In the genomic region with DNA sequence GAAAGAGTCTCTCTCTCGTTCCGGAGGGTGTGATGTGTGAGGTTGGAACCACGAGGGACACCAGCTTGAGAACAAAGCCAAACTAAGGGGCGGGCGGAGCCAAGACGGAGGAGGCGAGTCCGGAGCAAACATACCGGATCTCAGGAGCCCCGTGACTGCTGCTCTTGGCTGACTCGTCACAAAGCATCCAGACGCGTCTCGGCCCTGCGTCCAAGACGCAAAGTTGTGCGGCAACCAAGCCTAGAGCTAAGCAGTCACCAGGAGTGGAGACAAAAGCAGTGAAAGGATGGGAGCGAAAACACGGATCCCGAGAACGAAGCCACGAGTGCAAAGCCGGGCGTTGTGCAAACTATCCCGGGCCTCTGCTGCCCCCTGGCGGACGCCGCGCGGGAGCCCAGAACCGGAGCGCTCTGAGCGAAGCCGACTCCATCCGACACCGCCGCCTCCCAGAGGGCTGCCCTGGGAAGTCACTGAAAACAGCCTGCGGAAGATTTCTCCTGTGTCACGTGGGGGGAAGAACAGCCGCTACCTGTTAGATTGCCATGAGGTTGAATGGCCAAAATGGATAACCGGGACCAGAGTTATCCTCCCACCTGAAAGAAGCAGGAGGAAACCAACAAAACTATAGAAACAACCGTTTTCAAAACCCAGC, we compare ENCODE assay signal across 1 cellular context.
TF ChIP-seq lines count a peak whose summit lies in the region.

No MANE protein-coding gene starts in this region.

TF ChIP-seq in HEK293, 187 proteins besides CTCF, POLR2A, EP300 and RAD21 (continued from another document and continues in another):
- TF ChIP-seq, protein P1, sequence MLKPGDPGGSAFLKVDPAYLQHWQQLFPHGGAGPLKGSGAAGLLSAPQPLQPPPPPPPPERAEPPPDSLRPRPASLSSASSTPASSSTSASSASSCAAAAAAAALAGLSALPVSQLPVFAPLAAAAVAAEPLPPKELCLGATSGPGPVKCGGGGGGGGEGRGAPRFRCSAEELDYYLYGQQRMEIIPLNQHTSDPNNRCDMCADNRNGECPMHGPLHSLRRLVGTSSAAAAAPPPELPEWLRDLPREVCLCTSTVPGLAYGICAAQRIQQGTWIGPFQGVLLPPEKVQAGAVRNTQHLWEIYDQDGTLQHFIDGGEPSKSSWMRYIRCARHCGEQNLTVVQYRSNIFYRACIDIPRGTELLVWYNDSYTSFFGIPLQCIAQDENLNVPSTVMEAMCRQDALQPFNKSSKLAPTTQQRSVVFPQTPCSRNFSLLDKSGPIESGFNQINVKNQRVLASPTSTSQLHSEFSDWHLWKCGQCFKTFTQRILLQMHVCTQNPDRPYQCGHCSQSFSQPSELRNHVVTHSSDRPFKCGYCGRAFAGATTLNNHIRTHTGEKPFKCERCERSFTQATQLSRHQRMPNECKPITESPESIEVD (tag by site-specific recombination; IDR thresholded peaks at IDR 0.05) = no peak
- TF ChIP-seq ZSCAN16 (tag by site-specific recombination; IDR thresholded peaks at IDR 0.05) (no peak), ZNF266 (tag by site-specific recombination; IDR thresholded peaks at IDR 0.05; ENCODE audit: low read depth) (no peak), KLF10 (tag by site-specific recombination; IDR thresholded peaks at IDR 0.05) (no peak), ZNF335 (tag by site-specific recombination; conservative IDR thresholded peaks at IDR 0.05) (peak; percentile 35; the same call in 1 of the 2 replicates), SP7 (tag by site-specific recombination; IDR thresholded peaks at IDR 0.05) (peak; percentile 66), ZNF596 (tag by site-specific recombination; IDR thresholded peaks at IDR 0.05) (no peak), ZXDB (tag by site-specific recombination; IDR thresholded peaks at IDR 0.05) (peak; percentile 35; the same call in 1 of the 2 replicates), SP3 (tag by site-specific recombination; IDR thresholded peaks at IDR 0.05) (no peak; the same call in none of the 2 replicates), ZNF23 (tag by site-specific recombination; IDR thresholded peaks at IDR 0.05; ENCODE audit: borderline replicate concordance) (no peak), GLIS2 (tag by site-specific recombination; IDR thresholded peaks at IDR 0.05) (no peak), ZNF140 (tag by site-specific recombination; IDR thresholded peaks at IDR 0.05) (no peak), ZNF785 (tag by site-specific recombination; IDR thresholded peaks at IDR 0.05) (no peak), ZNF350 (tag by site-specific recombination; IDR thresholded peaks at IDR 0.05) (no peak), ZNF223 (tag by site-specific recombination; IDR thresholded peaks at IDR 0.05) (no peak), ZNF660 (tag by site-specific recombination; IDR thresholded peaks at IDR 0.05) (peak; percentile 88), ZNF707 (tag by site-specific recombination; IDR thresholded peaks at IDR 0.05) (no peak), ZNF175 (tag by site-specific recombination; IDR thresholded peaks at IDR 0.05) (no peak), ZIC2 (tag by site-specific recombination; IDR thresholded peaks at IDR 0.05) (0 out of 2 replicates have a peak, but pooled peaks have one; percentile 15), BCL11B (tag by site-specific recombination; IDR thresholded peaks at IDR 0.05; ENCODE audit: low read depth) (no peak), ZNF214 (tag by site-specific recombination; IDR thresholded peaks at IDR 0.05; ENCODE audit: borderline replicate concordance) (no peak), ZNF248 (tag by site-specific recombination; IDR thresholded peaks at IDR 0.05) (no peak), ZNF341 (tag by site-specific recombination; IDR thresholded peaks at IDR 0.05; ENCODE audit: low read depth) (peak; percentile 76), ZBTB8A (tag by site-specific recombination; IDR thresholded peaks at IDR 0.05) (peak; percentile 69), WT1 (tag by site-specific recombination; IDR thresholded peaks at IDR 0.05) (no peak), ZNF354C (tag by site-specific recombination; IDR thresholded peaks at IDR 0.05; ENCODE audit: borderline replicate concordance, low read depth) (no peak), ZNF843 (tag by site-specific recombination; IDR thresholded peaks at IDR 0.05) (no peak), ZNF558 (tag by site-specific recombination; IDR thresholded peaks at IDR 0.05) (no peak), ZNF555 (tag by site-specific recombination; conservative IDR thresholded peaks at IDR 0.05) (no peak), ZNF416 (tag by site-specific recombination; IDR thresholded peaks at IDR 0.05) (no peak), ZNF792 (tag by site-specific recombination; IDR thresholded peaks at IDR 0.05) (no peak), ZNF48 (tag by site-specific recombination; IDR thresholded peaks at IDR 0.05) (no peak), ZNF121 (tag by site-specific recombination; IDR thresholded peaks at IDR 0.05) (no peak)
- TF ChIP-seq, protein P2, sequence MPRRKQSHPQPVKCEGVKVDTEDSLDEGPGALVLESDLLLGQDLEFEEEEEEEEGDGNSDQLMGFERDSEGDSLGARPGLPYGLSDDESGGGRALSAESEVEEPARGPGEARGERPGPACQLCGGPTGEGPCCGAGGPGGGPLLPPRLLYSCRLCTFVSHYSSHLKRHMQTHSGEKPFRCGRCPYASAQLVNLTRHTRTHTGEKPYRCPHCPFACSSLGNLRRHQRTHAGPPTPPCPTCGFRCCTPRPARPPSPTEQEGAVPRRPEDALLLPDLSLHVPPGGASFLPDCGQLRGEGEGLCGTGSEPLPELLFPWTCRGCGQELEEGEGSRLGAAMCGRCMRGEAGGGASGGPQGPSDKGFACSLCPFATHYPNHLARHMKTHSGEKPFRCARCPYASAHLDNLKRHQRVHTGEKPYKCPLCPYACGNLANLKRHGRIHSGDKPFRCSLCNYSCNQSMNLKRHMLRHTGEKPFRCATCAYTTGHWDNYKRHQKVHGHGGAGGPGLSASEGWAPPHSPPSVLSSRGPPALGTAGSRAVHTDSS (tag by site-specific recombination; IDR thresholded peaks at IDR 0.05) = no peak
- TF ChIP-seq, protein P3, sequence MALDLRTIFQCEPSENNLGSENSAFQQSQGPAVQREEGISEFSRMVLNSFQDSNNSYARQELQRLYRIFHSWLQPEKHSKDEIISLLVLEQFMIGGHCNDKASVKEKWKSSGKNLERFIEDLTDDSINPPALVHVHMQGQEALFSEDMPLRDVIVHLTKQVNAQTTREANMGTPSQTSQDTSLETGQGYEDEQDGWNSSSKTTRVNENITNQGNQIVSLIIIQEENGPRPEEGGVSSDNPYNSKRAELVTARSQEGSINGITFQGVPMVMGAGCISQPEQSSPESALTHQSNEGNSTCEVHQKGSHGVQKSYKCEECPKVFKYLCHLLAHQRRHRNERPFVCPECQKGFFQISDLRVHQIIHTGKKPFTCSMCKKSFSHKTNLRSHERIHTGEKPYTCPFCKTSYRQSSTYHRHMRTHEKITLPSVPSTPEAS (tag by site-specific recombination; IDR thresholded peaks at IDR 0.05) = no peak
- TF ChIP-seq, protein P4, sequence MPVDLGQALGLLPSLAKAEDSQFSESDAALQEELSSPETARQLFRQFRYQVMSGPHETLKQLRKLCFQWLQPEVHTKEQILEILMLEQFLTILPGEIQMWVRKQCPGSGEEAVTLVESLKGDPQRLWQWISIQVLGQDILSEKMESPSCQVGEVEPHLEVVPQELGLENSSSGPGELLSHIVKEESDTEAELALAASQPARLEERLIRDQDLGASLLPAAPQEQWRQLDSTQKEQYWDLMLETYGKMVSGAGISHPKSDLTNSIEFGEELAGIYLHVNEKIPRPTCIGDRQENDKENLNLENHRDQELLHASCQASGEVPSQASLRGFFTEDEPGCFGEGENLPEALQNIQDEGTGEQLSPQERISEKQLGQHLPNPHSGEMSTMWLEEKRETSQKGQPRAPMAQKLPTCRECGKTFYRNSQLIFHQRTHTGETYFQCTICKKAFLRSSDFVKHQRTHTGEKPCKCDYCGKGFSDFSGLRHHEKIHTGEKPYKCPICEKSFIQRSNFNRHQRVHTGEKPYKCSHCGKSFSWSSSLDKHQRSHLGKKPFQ (tag by site-specific recombination; IDR thresholded peaks at IDR 0.05) = no peak
- TF ChIP-seq, protein P5, sequence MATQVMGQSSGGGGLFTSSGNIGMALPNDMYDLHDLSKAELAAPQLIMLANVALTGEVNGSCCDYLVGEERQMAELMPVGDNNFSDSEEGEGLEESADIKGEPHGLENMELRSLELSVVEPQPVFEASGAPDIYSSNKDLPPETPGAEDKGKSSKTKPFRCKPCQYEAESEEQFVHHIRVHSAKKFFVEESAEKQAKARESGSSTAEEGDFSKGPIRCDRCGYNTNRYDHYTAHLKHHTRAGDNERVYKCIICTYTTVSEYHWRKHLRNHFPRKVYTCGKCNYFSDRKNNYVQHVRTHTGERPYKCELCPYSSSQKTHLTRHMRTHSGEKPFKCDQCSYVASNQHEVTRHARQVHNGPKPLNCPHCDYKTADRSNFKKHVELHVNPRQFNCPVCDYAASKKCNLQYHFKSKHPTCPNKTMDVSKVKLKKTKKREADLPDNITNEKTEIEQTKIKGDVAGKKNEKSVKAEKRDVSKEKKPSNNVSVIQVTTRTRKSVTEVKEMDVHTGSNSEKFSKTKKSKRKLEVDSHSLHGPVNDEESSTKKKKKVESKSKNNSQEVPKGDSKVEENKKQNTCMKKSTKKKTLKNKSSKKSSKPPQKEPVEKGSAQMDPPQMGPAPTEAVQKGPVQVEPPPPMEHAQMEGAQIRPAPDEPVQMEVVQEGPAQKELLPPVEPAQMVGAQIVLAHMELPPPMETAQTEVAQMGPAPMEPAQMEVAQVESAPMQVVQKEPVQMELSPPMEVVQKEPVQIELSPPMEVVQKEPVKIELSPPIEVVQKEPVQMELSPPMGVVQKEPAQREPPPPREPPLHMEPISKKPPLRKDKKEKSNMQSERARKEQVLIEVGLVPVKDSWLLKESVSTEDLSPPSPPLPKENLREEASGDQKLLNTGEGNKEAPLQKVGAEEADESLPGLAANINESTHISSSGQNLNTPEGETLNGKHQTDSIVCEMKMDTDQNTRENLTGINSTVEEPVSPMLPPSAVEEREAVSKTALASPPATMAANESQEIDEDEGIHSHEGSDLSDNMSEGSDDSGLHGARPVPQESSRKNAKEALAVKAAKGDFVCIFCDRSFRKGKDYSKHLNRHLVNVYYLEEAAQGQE (tag by site-specific recombination; IDR thresholded peaks at IDR 0.05) = peak; percentile 26; the same call in 1 of the 2 replicates
- TF ChIP-seq, protein P6, sequence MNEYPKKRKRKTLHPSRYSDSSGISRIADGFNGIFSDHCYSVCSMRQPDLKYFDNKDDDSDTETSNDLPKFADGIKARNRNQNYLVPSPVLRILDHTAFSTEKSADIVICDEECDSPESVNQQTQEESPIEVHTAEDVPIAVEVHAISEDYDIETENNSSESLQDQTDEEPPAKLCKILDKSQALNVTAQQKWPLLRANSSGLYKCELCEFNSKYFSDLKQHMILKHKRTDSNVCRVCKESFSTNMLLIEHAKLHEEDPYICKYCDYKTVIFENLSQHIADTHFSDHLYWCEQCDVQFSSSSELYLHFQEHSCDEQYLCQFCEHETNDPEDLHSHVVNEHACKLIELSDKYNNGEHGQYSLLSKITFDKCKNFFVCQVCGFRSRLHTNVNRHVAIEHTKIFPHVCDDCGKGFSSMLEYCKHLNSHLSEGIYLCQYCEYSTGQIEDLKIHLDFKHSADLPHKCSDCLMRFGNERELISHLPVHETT (tag by site-specific recombination; IDR thresholded peaks at IDR 0.05) = peak; percentile 30; the same call in 1 of the 2 replicates
- TF ChIP-seq, protein P7, sequence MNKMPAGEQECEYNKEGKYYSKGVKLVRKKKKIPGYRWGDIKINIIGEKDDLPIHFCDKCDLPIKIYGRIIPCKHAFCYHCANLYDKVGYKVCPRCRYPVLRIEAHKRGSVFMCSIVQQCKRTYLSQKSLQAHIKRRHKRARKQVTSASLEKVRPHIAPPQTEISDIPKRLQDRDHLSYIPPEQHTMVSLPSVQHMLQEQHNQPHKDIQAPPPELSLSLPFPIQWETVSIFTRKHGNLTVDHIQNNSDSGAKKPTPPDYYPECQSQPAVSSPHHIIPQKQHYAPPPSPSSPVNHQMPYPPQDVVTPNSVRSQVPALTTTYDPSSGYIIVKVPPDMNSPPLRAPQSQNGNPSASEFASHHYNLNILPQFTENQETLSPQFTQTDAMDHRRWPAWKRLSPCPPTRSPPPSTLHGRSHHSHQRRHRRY (tag by site-specific recombination; IDR thresholded peaks at IDR 0.05) = no peak
- TF ChIP-seq, protein P8, sequence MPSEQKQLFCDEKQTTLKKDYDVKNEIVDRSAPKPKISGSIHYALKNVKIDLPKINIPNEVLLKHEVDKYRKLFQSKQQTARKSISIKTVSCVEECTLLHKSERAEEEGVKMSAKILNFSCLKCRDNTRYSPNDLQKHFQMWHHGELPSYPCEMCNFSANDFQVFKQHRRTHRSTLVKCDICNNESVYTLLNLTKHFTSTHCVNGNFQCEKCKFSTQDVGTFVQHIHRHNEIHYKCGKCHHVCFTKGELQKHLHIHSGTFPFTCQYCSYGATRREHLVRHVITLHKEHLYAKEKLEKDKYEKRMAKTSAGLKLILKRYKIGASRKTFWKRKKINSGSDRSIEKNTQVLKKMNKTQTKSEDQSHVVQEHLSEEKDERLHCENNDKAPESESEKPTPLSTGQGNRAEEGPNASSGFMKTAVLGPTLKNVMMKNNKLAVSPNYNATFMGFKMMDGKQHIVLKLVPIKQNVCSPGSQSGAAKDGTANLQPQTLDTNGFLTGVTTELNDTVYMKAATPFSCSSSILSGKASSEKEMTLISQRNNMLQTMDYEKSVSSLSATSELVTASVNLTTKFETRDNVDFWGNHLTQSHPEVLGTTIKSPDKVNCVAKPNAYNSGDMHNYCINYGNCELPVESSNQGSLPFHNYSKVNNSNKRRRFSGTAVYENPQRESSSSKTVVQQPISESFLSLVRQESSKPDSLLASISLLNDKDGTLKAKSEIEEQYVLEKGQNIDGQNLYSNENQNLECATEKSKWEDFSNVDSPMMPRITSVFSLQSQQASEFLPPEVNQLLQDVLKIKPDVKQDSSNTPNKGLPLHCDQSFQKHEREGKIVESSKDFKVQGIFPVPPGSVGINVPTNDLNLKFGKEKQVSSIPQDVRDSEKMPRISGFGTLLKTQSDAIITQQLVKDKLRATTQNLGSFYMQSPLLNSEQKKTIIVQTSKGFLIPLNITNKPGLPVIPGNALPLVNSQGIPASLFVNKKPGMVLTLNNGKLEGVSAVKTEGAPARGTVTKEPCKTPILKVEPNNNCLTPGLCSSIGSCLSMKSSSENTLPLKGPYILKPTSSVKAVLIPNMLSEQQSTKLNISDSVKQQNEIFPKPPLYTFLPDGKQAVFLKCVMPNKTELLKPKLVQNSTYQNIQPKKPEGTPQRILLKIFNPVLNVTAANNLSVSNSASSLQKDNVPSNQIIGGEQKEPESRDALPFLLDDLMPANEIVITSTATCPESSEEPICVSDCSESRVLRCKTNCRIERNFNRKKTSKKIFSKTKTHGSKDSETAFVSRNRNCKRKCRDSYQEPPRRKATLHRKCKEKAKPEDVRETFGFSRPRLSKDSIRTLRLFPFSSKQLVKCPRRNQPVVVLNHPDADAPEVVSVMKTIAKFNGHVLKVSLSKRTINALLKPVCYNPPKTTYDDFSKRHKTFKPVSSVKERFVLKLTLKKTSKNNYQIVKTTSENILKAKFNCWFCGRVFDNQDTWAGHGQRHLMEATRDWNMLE (tag by site-specific recombination; conservative IDR thresholded peaks at IDR 0.05; ENCODE audit: low read depth) = 0 out of 2 replicates have a peak, but pooled peaks have one; percentile 19
